Comparison of ENCODE assay signal across 19 cellular contexts in genomic region chr1:177227978-177228720, GRCh38. TPM values are rescaled to one million over a fixed set of nuclear protein-coding genes. Genes with fewer than 3 reads are reported as not detected.
A peak's percentile ranks its signal among the peaks of the same experiment; 100 is the strongest.
DNase-seq lines count a peak whose midpoint lies in the region; ATAC-seq and TF ChIP-seq lines count a peak whose summit lies in the region.
"Had no signal": no experiment of that assay in that cellular context is flagged by ENCODE, and none has a peak within 500 bp of the region (broad histone marks: within the 10 kb centered on the region; RNA-seq: fewer than 3 reads in every experiment).

No MANE protein-coding gene starts in this region.

- no peaks in the 10 kb centered on the region for H3K36me3 Mint-ChIP-seq in activated T-cell treated with anti-CD3 and anti-CD28 coated beads, Interleukin-2, amount 50 U/mL, for 72 hours (ENCODE audit: insufficient read depth in 2 of 2)

- no peak overlapping the region for H3K9ac ChIP-seq in mammary epithelial cell (ENCODE audit: insufficient read depth, low read length)

- TF ChIP-seq POLR2A in breast epithelium (IDR thresholded peaks at IDR 0.05): no peak

- H3K4me2 ChIP-seq in mammary epithelial cell (ENCODE audit: insufficient read depth, low read depth, low read length): peak overlapping the region; percentile 4

- no peaks in the 10 kb centered on the region for H4K20me1 ChIP-seq in mammary epithelial cell (ENCODE audit: insufficient read depth, low read length)

- no peaks in the 10 kb centered on the region for H3K9me3 ChIP-seq in mammary epithelial cell (replicated peaks; ENCODE audit: insufficient read depth, low read length)
- H3K9me3 ChIP-seq in breast epithelium: no peaks in the 10 kb centered on the region
- no peaks in the 10 kb centered on the region for H3K9me3 ChIP-seq in RWPE2 (ENCODE audit: severe bottlenecking)
- H3K9me3 ChIP-seq in upper lobe of right lung: no peaks in the 10 kb centered on the region
- H3K9me3 ChIP-seq: BE2C, MG63, SJCRH30 had no signal

- 66% methylated on average over 8 of the region's 8 CpGs for whole genome bisulfite sequencing in mammary epithelial cell (ENCODE audit: low coverage, missing lambda C conversion rate)

- H3K4me3 ChIP-seq in mammary epithelial cell (replicated peaks in 1 of 3; ENCODE audit: insufficient read depth in 1 of 3, low read depth in 2 of 3, low read length in 3 of 3) (no peak overlapping the region), breast epithelium (no peak overlapping the region), RWPE2 (ENCODE audit: severe bottlenecking) (no peak overlapping the region), upper lobe of right lung (no peak overlapping the region)
- H3K4me3 ChIP-seq: GM12878, MG63, SJCRH30 had no signal

- dilution Hi-C loops in mammary epithelial cell (cut with HindIII; ENCODE audit: low sequenced_read_pairs): no loop called here

- H3K27ac ChIP-seq in mammary epithelial cell (ENCODE audit: insufficient read depth, low read depth, low read length): no peak overlapping the region
- H3K27ac ChIP-seq in breast epithelium: no peak overlapping the region
- no peak overlapping the region for H3K27ac ChIP-seq in RWPE2 (ENCODE audit: poor library complexity, severe bottlenecking)
- H3K27ac ChIP-seq in upper lobe of right lung: no peak overlapping the region
- H3K27ac ChIP-seq: SJCRH30 had no signal

- in situ Hi-C loops in mammary epithelial cell (cut with MboI; ENCODE audit: low sequenced_read_pairs in 2 of 2): no loop called here

- peak; percentile 38; the same call in 2 of the 3 replicates for ATAC-seq in RWPE2 (ENCODE audit: low read depth)
- ATAC-seq in upper lobe of right lung: no peak
- ATAC-seq in activated T-cell treated with anti-CD3 and anti-CD28 coated beads, Interleukin-2, amount 50 U/mL, for 72 hours (replicated peaks in 1 of 2): no peak
- ATAC-seq: GM12878 had no signal

- H3K4me1 Mint-ChIP-seq in activated T-cell treated with anti-CD3 and anti-CD28 coated beads, Interleukin-2, amount 50 U/mL, for 72 hours (ENCODE audit: low read depth): no peaks in the 10 kb centered on the region

- H3K27ac Mint-ChIP-seq in activated T-cell treated with anti-CD3 and anti-CD28 coated beads, Interleukin-2, amount 50 U/mL, for 72 hours: no peak overlapping the region

- H3K79me2 ChIP-seq in mammary epithelial cell (ENCODE audit: insufficient read depth, low read length): no peaks in the 10 kb centered on the region

- no peaks in the 10 kb centered on the region for H3K27me3 Mint-ChIP-seq in activated T-cell treated with anti-CD3 and anti-CD28 coated beads, Interleukin-2, amount 50 U/mL, for 72 hours (ENCODE audit: low read depth)

- BruUV-seq in mammary epithelial cell (replicated peaks; lab: Mats Ljungman, UMichigan): no TSS peak

- H3K9me3 Mint-ChIP-seq in activated T-cell treated with anti-CD3 and anti-CD28 coated beads, Interleukin-2, amount 50 U/mL, for 72 hours: no peaks in the 10 kb centered on the region

- TF ChIP-seq CTCF in mammary epithelial cell (conservative IDR thresholded peaks at IDR 0.05 in 1 of 2, IDR thresholded peaks at IDR 0.05 in 1 of 2; ENCODE audit: extremely low read depth in 1 of 2, insufficient read depth in 1 of 2, low read depth in 1 of 2, low read length in 2 of 2): no peak
- no peak for TF ChIP-seq CTCF in breast epithelium (IDR thresholded peaks at IDR 0.05)
- no peak for TF ChIP-seq CTCF in RWPE2 (IDR thresholded peaks at IDR 0.05; ENCODE audit: poor library complexity, severe bottlenecking)
- no peak for TF ChIP-seq CTCF in upper lobe of right lung (IDR thresholded peaks at IDR 0.05)

- CTCF ChIA-PET in mammary epithelial cell (lab: Charles Lee; ENCODE audit: low non-redundant PET): no interaction called here

- H3K4me3 Mint-ChIP-seq in activated T-cell treated with anti-CD3 and anti-CD28 coated beads, Interleukin-2, amount 50 U/mL, for 72 hours: no peak overlapping the region

- DNase-seq in mammary epithelial cell: no peak
- DNase-seq in breast epithelium (ENCODE audit: low spot score in 2 of 2): no peak
- DNase-seq in NCI-H1105 treated with DMSO at 0.1 percent for 48 hours (lab: John Stamatoyannopoulos, UW): peak; percentile 9
- no peak for DNase-seq in RWPE2 (ENCODE audit: low spot score)
- no peak for DNase-seq in SIG-M5 treated with dmso at 0.1 percent for 504 hours (lab: John Stamatoyannopoulos, UW; ENCODE audit: unreplicated experiment)
- DNase-seq in upper lobe of right lung: no peak
- no peak for DNase-seq in activated T-cell treated with anti-CD3 and anti-CD28 coated beads, Interleukin-2, amount 50 U/mL, for 72 hours
- no peak for DNase-seq in occipital lobe (lab: John Stamatoyannopoulos, UW)
- DNase-seq: BE2C, DND-41, H7, Kasumi-1, NCI-H1048, NCI-H2081 treated with DMSO at 0.1 percent for 48 hours, NCI-H510A, SJCRH30, T-helper 1 cell had no signal

- H2AFZ ChIP-seq in mammary epithelial cell (ENCODE audit: low read depth, low read length): peak overlapping the region; percentile 15

- intact Hi-C loops in mammary epithelial cell (cut with micrococcal nuclease): no loop called here
- intact Hi-C loops in breast epithelium (cut with DNase I; ENCODE audit: low total_unique reads): no loop called here
- intact Hi-C loops in upper lobe of right lung (cut with DNase I): no loop called here

- H3K4me1 ChIP-seq in mammary epithelial cell (ENCODE audit: insufficient read depth, low read length) (peaks cover 10% of the 10 kb centered on the region), breast epithelium (no peaks in the 10 kb centered on the region), RWPE2 (ENCODE audit: insufficient read depth, poor library complexity, severe bottlenecking) (no peaks in the 10 kb centered on the region), upper lobe of right lung (no peaks in the 10 kb centered on the region)
- H3K4me1 ChIP-seq: BE2C, SJCRH30 had no signal

- H3K36me3 ChIP-seq in mammary epithelial cell (ENCODE audit: insufficient read depth, low read length) (no peaks in the 10 kb centered on the region), breast epithelium (no peaks in the 10 kb centered on the region), RWPE2 (ENCODE audit: low read depth) (no peaks in the 10 kb centered on the region), upper lobe of right lung (no peaks in the 10 kb centered on the region)
- H3K36me3 ChIP-seq: BE2C, MG63, SJCRH30 had no signal

- H3K27me3 ChIP-seq in mammary epithelial cell (ENCODE audit: insufficient read depth, low read length) (no peaks in the 10 kb centered on the region), breast epithelium (no peaks in the 10 kb centered on the region), RWPE2 (ENCODE audit: insufficient read depth, poor library complexity, severe bottlenecking) (no peaks in the 10 kb centered on the region), upper lobe of right lung (no peaks in the 10 kb centered on the region)
- H3K27me3 ChIP-seq: BE2C, MG63, SJCRH30 had no signal

RNA-seq across cellular contexts. Expression of gene BRINP2, which starts 57.4 kb away (rescaled TPM):
- total RNA-seq in mammary epithelial cell: not detected
- polyA plus RNA-seq in mammary epithelial cell: 0.07 TPM
- polyA minus RNA-seq in mammary epithelial cell: not detected
- total RNA-seq in breast epithelium: 1 to 10 TPM in 2 of 3 donors, under 1 TPM in 1; 0.48 to 2.9 (median 1.5) TPM
- not detected for total RNA-seq in upper lobe of right lung
- total RNA-seq in activated T-cell treated with anti-CD3 and anti-CD28 coated beads, Interleukin-2, amount 50 U/mL, for 72 hours: not detected
- total RNA-seq in occipital lobe: 15.0 TPM
- total RNA-seq: GM12878, H7, SJCRH30 had no signal
